In genomic region chr10:18660816-18661431, GRCh38 we compare ENCODE assay signal across 9 cellular contexts. TPM values are rescaled to one million over a fixed set of nuclear protein-coding genes. Genes with fewer than 3 reads are reported as not detected.
DNase-seq lines count a peak whose midpoint lies in the region; ATAC-seq, FAIRE-seq and TF ChIP-seq lines count a peak whose summit lies in the region.
"Had no signal": no experiment of that assay in that cellular context is flagged by ENCODE, and none has a peak within 500 bp of the region (broad histone marks: within the 10 kb centered on the region; RNA-seq: fewer than 3 reads in every experiment).

No MANE protein-coding gene starts in this region.

- H3K36me3 Mint-ChIP-seq in CD8-positive, alpha-beta T cell, result peaks cover 23% of the 10 kb centered on the region

- POLR2A ChIA-PET in CD8-positive, alpha-beta T cell (lab: Charles Lee), result no interaction called here

- H3K9me2 ChIP-seq in neural cell (ENCODE audit: insufficient read depth, low read length), result no peaks in the 10 kb centered on the region

- no peaks in the 10 kb centered on the region for H3K27me3 ChIP-seq in CD8-positive, alpha-beta T cell (ENCODE audit: insufficient read depth, low read length)
- H3K27me3 ChIP-seq in OCI-LY3 (ENCODE audit: low read depth, low read length), result no peaks in the 10 kb centered on the region
- H3K27me3 ChIP-seq in endocrine pancreas (ENCODE audit: control insufficient read depth, insufficient read depth, low read length), result no peaks in the 10 kb centered on the region
- no peaks in the 10 kb centered on the region for H3K27me3 ChIP-seq in neural cell (ENCODE audit: insufficient read depth, low read depth, low read length)

- no peak for ATAC-seq in CD8-positive, alpha-beta T cell
- no peak for ATAC-seq in GM21515 (IDR thresholded peaks at IDR 0.05; ENCODE audit: unreplicated experiment)

- CTCF ChIA-PET in CD8-positive, alpha-beta T cell (lab: Charles Lee), result no interaction called here

- no peak for TF ChIP-seq RAD21 in neural cell (conservative IDR thresholded peaks at IDR 0.05)

- no peaks in the 10 kb centered on the region for H3F3A ChIP-seq in neural cell (ENCODE audit: insufficient read depth, low read length, poor library complexity, severe bottlenecking)

- no peaks in the 10 kb centered on the region for H3K36me3 ChIP-seq in CD8-positive, alpha-beta T cell (ENCODE audit: insufficient read depth, low read length)
- H3K36me3 ChIP-seq in OCI-LY3 (replicated peaks; ENCODE audit: low read depth, low read length), result no peaks in the 10 kb centered on the region
- no peaks in the 10 kb centered on the region for H3K36me3 ChIP-seq in endocrine pancreas (ENCODE audit: control insufficient read depth, insufficient read depth, low read length)
- H3K36me3 ChIP-seq in neural cell (ENCODE audit: insufficient read depth, low read length), result no peaks in the 10 kb centered on the region

- DNase-seq in CD8-positive, alpha-beta T cell, result no peak
- no peak for DNase-seq in HT-29 (ENCODE audit: low spot score)
- no peak for DNase-seq in SW480 (ENCODE audit: low spot score)
- DNase-seq in RCC 7860 (ENCODE audit: low spot score), result no peak

- H3K27me3 Mint-ChIP-seq in CD8-positive, alpha-beta T cell (ENCODE audit: low read depth), result no peaks in the 10 kb centered on the region

- peaks cover 68% of the 10 kb centered on the region for H3K4me1 Mint-ChIP-seq in CD8-positive, alpha-beta T cell (ENCODE audit: low read depth)

- intact Hi-C loops in CD8-positive, alpha-beta T cell (cut with DNase I, micrococcal nuclease), result loop anchor here in 1 of 2 experiments (2.0 kb wide), 1 partner anchor 14 kb away; no protein-coding TSS in a partner anchor

- H3K4me3 Mint-ChIP-seq in CD8-positive, alpha-beta T cell, result peak overlapping the region; percentile 74

- no peaks in the 10 kb centered on the region for H3K9me3 ChIP-seq in CD8-positive, alpha-beta T cell (ENCODE audit: low read length)
- H3K9me3 ChIP-seq in OCI-LY3 (ENCODE audit: insufficient read depth, low read length) (no peaks in the 10 kb centered on the region), endocrine pancreas (ENCODE audit: control insufficient read depth, low read length) (no peaks in the 10 kb centered on the region), neural cell (ENCODE audit: low read length) (no peaks in the 10 kb centered on the region)

- no peak overlapping the region for H3K27ac Mint-ChIP-seq in CD8-positive, alpha-beta T cell

- TF ChIP-seq CTCF in CD8-positive, alpha-beta T cell (IDR thresholded peaks at IDR 0.05), result no peak
- no peak for TF ChIP-seq CTCF in OCI-LY3 (IDR thresholded peaks at IDR 0.05; ENCODE audit: low read depth, low read length)
- TF ChIP-seq CTCF in neural cell (IDR thresholded peaks at IDR 0.05; ENCODE audit: poor library complexity, severe bottlenecking), result no peak

- H3K9ac ChIP-seq in OCI-LY3 (ENCODE audit: low read length) (peak overlapping the region; percentile 99; the same call in 1 of the 2 replicates), endocrine pancreas (ENCODE audit: control insufficient read depth, insufficient read depth, low read length) (no peak overlapping the region), neural cell (ENCODE audit: low read length) (no peak overlapping the region)

- no peak for TF ChIP-seq EP300 in neural cell (conservative IDR thresholded peaks at IDR 0.05; ENCODE audit: poor library complexity, severe bottlenecking)

- H4K20me1 ChIP-seq in OCI-LY3 (ENCODE audit: insufficient read depth, low read length) (peaks cover 49% of the 10 kb centered on the region), neural cell (ENCODE audit: insufficient read depth) (peaks cover 4% of the 10 kb centered on the region)

- no peaks in the 10 kb centered on the region for H3K9me3 Mint-ChIP-seq in CD8-positive, alpha-beta T cell

- peaks cover 35% of the 10 kb centered on the region for H3K4me1 ChIP-seq in CD8-positive, alpha-beta T cell (ENCODE audit: insufficient read depth, low read length)
- peaks cover 16% of the 10 kb centered on the region for H3K4me1 ChIP-seq in OCI-LY3 (ENCODE audit: low read length)
- peaks cover 15% of the 10 kb centered on the region for H3K4me1 ChIP-seq in endocrine pancreas (ENCODE audit: control insufficient read depth, insufficient read depth, low read length)

- no peak for FAIRE-seq in RCC 7860 (lab: Jason Lieb, UNC)
- FAIRE-seq: GM12891 had no signal

- H2AFZ ChIP-seq in OCI-LY3 (ENCODE audit: low read depth, low read length) (no peak overlapping the region), neural cell (ENCODE audit: low read depth, low read length) (no peak overlapping the region)

- H3K4me2 ChIP-seq in OCI-LY3 (ENCODE audit: low read length) (peak overlapping the region; percentile 90), neural cell (ENCODE audit: low read length) (peak overlapping the region; percentile 79)

- H3K79me2 ChIP-seq in OCI-LY3 (ENCODE audit: low read length), result peaks cover 77% of the 10 kb centered on the region
- H3K79me2 ChIP-seq in neural cell (replicated peaks; ENCODE audit: insufficient read depth, low read length), result peaks cover 67% of the 10 kb centered on the region

- no peak overlapping the region for H3K4me3 ChIP-seq in CD8-positive, alpha-beta T cell (ENCODE audit: low read depth, low read length)
- H3K4me3 ChIP-seq in OCI-LY3 (ENCODE audit: low read length) (peak overlapping the region; percentile 97), endocrine pancreas (ENCODE audit: control insufficient read depth, insufficient read depth, low read length) (peak overlapping the region; percentile 98), neural cell (ENCODE audit: low read length) (peak overlapping the region; percentile 74)

- no peak overlapping the region for H3K27ac ChIP-seq in CD8-positive, alpha-beta T cell (ENCODE audit: low read depth, low read length)
- H3K27ac ChIP-seq in OCI-LY3 (ENCODE audit: low read length) (no peak overlapping the region), neural cell (ENCODE audit: low read length) (peak overlapping the region; percentile 93)

TF ChIP-seq in neural cell, 6 proteins besides CTCF, POLR2A, EP300 and RAD21:
- TF ChIP-seq TAF1 (IDR thresholded peaks at IDR 0.05; ENCODE audit: low read depth), result no peak
- TF ChIP-seq, protein P1, sequence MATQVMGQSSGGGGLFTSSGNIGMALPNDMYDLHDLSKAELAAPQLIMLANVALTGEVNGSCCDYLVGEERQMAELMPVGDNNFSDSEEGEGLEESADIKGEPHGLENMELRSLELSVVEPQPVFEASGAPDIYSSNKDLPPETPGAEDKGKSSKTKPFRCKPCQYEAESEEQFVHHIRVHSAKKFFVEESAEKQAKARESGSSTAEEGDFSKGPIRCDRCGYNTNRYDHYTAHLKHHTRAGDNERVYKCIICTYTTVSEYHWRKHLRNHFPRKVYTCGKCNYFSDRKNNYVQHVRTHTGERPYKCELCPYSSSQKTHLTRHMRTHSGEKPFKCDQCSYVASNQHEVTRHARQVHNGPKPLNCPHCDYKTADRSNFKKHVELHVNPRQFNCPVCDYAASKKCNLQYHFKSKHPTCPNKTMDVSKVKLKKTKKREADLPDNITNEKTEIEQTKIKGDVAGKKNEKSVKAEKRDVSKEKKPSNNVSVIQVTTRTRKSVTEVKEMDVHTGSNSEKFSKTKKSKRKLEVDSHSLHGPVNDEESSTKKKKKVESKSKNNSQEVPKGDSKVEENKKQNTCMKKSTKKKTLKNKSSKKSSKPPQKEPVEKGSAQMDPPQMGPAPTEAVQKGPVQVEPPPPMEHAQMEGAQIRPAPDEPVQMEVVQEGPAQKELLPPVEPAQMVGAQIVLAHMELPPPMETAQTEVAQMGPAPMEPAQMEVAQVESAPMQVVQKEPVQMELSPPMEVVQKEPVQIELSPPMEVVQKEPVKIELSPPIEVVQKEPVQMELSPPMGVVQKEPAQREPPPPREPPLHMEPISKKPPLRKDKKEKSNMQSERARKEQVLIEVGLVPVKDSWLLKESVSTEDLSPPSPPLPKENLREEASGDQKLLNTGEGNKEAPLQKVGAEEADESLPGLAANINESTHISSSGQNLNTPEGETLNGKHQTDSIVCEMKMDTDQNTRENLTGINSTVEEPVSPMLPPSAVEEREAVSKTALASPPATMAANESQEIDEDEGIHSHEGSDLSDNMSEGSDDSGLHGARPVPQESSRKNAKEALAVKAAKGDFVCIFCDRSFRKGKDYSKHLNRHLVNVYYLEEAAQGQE (IDR thresholded peaks at IDR 0.05; ENCODE audit: borderline replicate concordance), result no peak
- no peak for TF ChIP-seq SMC3 (conservative IDR thresholded peaks at IDR 0.05; ENCODE audit: poor library complexity)
- no peak for TF ChIP-seq MXI1 (conservative IDR thresholded peaks at IDR 0.05; ENCODE audit: poor library complexity, severe bottlenecking)
- no peak for TF ChIP-seq POLR2AphosphoS5 (IDR thresholded peaks at IDR 0.05)
- no peak for TF ChIP-seq EZH2 (IDR thresholded peaks at IDR 0.05; ENCODE audit: borderline replicate concordance, insufficient read depth, low read length, poor library complexity, severe bottlenecking)
TF ChIP-seq in neural cell: peak in this region for 0.

RNA-seq across cellular contexts. Expression of gene ARL5B, which starts 1.7 kb away (rescaled TPM):
- 10 to 100 TPM; 12.2 to 12.4 TPM for total RNA-seq in CD8-positive, alpha-beta T cell
- 45.1 and 50.0 TPM in 2 replicates for polyA plus RNA-seq in neural cell
- polyA minus RNA-seq in neural cell, result 148 and 158 TPM in 2 replicates
- total RNA-seq in HT-29 (2014; rRNA removed; shearing (Covaris generic)), result 11.0 and 13.2 TPM in 2 replicates

RNA-seq across cellular contexts. Expression of gene NSUN6, which starts 9.5 kb away (rescaled TPM):
- total RNA-seq in CD8-positive, alpha-beta T cell, result 10 to 100 TPM; 21.8 to 22.4 TPM
- 49.1 and 74.6 TPM in 2 replicates for polyA plus RNA-seq in neural cell
- 57.5 and 59.0 TPM in 2 replicates for polyA minus RNA-seq in neural cell
- 4.5 and 5.6 TPM in 2 replicates for total RNA-seq in HT-29 (2014; rRNA removed; shearing (Covaris generic))
